Comparison of ENCODE assay signal across 18 cellular contexts in the genomic region with DNA sequence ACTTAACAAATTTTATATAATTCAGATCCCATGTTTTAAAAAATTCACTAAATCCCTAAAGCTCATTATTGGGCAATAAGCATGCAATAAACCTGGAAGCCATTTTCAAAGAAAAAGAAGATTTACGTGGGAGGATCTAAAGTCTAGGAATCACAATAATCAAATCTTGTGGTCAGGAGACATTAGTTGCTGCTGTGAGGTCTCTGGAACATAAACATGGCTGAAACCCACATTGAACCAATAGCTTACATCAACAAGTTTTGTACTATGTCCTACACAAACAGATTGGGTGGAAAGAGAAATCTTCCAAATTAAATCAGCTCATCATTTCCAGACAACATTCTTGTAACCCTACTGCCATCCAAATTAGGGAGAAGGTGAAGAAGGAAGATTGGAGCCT.
"Had no signal": no experiment of that assay in that cellular context is flagged by ENCODE, and none has a peak within 500 bp of the region (broad histone marks: within the 10 kb centered on the region; RNA-seq: fewer than 3 reads in every experiment).

No MANE protein-coding gene starts in this region.

- H3K4me3 ChIP-seq: body of pancreas, left lung, lung, upper lobe of left lung had no signal

- DNase-seq: activated CD4-positive, alpha-beta T cell treated with anti-CD3 and anti-CD28 coated beads for 1 hour; activated CD8-positive, alpha-beta memory T cell treated with anti-CD3 and anti-CD28 coated beads for 24 hours; activated CD8-positive, alpha-beta memory T cell treated with anti-CD3 and anti-CD28 coated beads, Interleukin-2, amount 50 U/mL, for 4 hours; activated T-cell treated with anti-CD3 and anti-CD28 coated beads, Interleukin-2, amount 50 U/mL, for 24 hours; body of pancreas; caudate nucleus; effector memory CD4-positive, alpha-beta T cell; left lung; naive thymus-derived CD4-positive, alpha-beta T cell; stimulated activated CD4-positive, alpha-beta T cell treated with anti-CD3 and anti-CD28 coated beads, Interleukin-4, amount 100 ng/mL, for 24 hours; stimulated activated naive CD8-positive, alpha-beta T cell treated with anti-CD3 and anti-CD28 coated beads, Interleukin-15, Interleukin-2, amounts not matched to agents 100 U/mL and 50 U/mL, for 24 hours; T-helper 1 cell; upper lobe of left lung had no signal

- ATAC-seq: activated naive CD4-positive, alpha-beta T cell treated with anti-CD3 and anti-CD28 coated beads, Interleukin-2, amount 50 U/mL, for 72 hours; activated T-helper 17 cell treated with anti-CD3 and anti-CD28 coated beads, Interleukin-2, amount 50 U/mL, for 72 hours; body of pancreas; esophagus mucosa; left lung; naive thymus-derived CD4-positive, alpha-beta T cell; sciatic nerve; stimulated activated naive CD8-positive, alpha-beta T cell treated with anti-CD3 and anti-CD28 coated beads, Interleukin-15, Interleukin-2, amounts not matched to agents 100 U/mL and 50 U/mL, for 24 hours had no signal
